19 cellular contexts compared by ENCODE assay signal in genomic region chr1:151809625-151810556, GRCh38. TPM values are rescaled to one million over a fixed set of nuclear protein-coding genes. Genes with fewer than 3 reads are reported as not detected.
DNase-seq lines count a peak whose midpoint lies in the region; ATAC-seq and TF ChIP-seq lines count a peak whose summit lies in the region.
"Had no signal": no experiment of that assay in that cellular context is flagged by ENCODE, and none has a peak within 500 bp of the region (broad histone marks: within the 10 kb centered on the region; RNA-seq: fewer than 3 reads in every experiment).

No MANE protein-coding gene starts in this region.

- H3K4ac ChIP-seq in mesendoderm (ENCODE audit: low read depth, low read length): no peak overlapping the region

- H3K79me1 ChIP-seq in mesendoderm (ENCODE audit: low read length): no peaks in the 10 kb centered on the region

- H3K56ac ChIP-seq in mesendoderm (ENCODE audit: low read length): peak overlapping the region; percentile 44

- H3K27ac ChIP-seq in right cardiac atrium (ENCODE audit: low read length) (no peak overlapping the region), heart left ventricle (no peak overlapping the region), body of pancreas (peak overlapping the region in 3 of 4 donors; percentile 28 to 47 (median 32)), mesendoderm (ENCODE audit: low read depth, low read length) (no peak overlapping the region)
- H3K27ac ChIP-seq: parathyroid adenoma, uterus had no signal

- no peaks in the 10 kb centered on the region for H3K27me3 ChIP-seq in right cardiac atrium (ENCODE audit: control insufficient read depth, insufficient read depth)
- no peaks in the 10 kb centered on the region for H3K27me3 ChIP-seq in heart left ventricle
- no peaks in the 10 kb centered on the region for H3K27me3 ChIP-seq in body of pancreas
- no peaks in the 10 kb centered on the region for H3K27me3 ChIP-seq in mesendoderm (ENCODE audit: insufficient read depth, low read length, poor library complexity)
- H3K27me3 ChIP-seq: uterus had no signal

- H3K4me3 ChIP-seq in right cardiac atrium (ENCODE audit: low read length): no peak overlapping the region
- no peak overlapping the region for H3K4me3 ChIP-seq in heart left ventricle
- no peak overlapping the region for H3K4me3 ChIP-seq in body of pancreas
- H3K4me3 ChIP-seq in mesendoderm (ENCODE audit: low read length): no peak overlapping the region
- H3K4me3 ChIP-seq: smooth muscle cell, uterus had no signal

- no peak overlapping the region for H2BK120ac ChIP-seq in mesendoderm (ENCODE audit: low read depth, low read length)

- intact Hi-C loops in right cardiac atrium (cut with DNase I): no loop called here
- intact Hi-C loops in heart left ventricle (cut with DNase I): no loop called here
- intact Hi-C loops in body of pancreas (cut with DNase I): no loop called here

- H3K79me2 ChIP-seq in mesendoderm (ENCODE audit: control insufficient read depth, insufficient read depth, low read length): no peaks in the 10 kb centered on the region
- H3K79me2 ChIP-seq: parathyroid adenoma had no signal

- no peak for TF ChIP-seq CTCF in heart left ventricle (IDR thresholded peaks at IDR 0.05)
- TF ChIP-seq CTCF in body of pancreas (IDR thresholded peaks at IDR 0.05): no peak

- 52% methylated on average over 4 of the region's 4 CpGs for whole genome bisulfite sequencing in right cardiac atrium
- 49 to 71% (median 64%) methylated on average over 4 of the region's 4 CpGs for WGBS in heart left ventricle, 4 donors
- 33 to 49% methylated on average over 3 to 4 of the region's 4 CpGs for WGBS in body of pancreas, 2 donors
- WGBS in mesendoderm (ENCODE audit: extremely low coverage, insufficient coverage, low lambda C conversion rate): no CpG with 5 or more reads among the region's 4 CpGs

- H2AK5ac ChIP-seq in mesendoderm (ENCODE audit: low read length): no peak overlapping the region

- H3K4me1 ChIP-seq in right cardiac atrium (ENCODE audit: control insufficient read depth, insufficient read depth, low read length) (no peaks in the 10 kb centered on the region), heart left ventricle (no peaks in the 10 kb centered on the region), body of pancreas (peaks cover 16% of the 10 kb centered on the region), mesendoderm (ENCODE audit: control insufficient read depth, low read depth, low read length) (no peaks in the 10 kb centered on the region)
- H3K4me1 ChIP-seq: uterus had no signal

- no peak overlapping the region for H3K9ac ChIP-seq in mesendoderm (ENCODE audit: low read length)
- H3K9ac ChIP-seq: parathyroid adenoma had no signal

- DNase-seq in right cardiac atrium (no peak), heart left ventricle (no peak), body of pancreas (peak in 3 of 4 donors; percentile 54 to 66 (median 63)), mesendoderm (peak; percentile 65), dermis blood vessel endothelial cell (no peak), NCI-H345 treated with DMSO at 0.1 percent for 48 hours (lab: John Stamatoyannopoulos, UW; ENCODE audit: unreplicated experiment) (no peak)
- DNase-seq: activated CD4-positive, alpha-beta T cell treated with anti-CD3 and anti-CD28 coated beads, Interleukin-2, amount 50 U/mL, for 4 hours; Kasumi-1; NCI-H510A; uterus had no signal

- H3K9me3 ChIP-seq in right cardiac atrium (ENCODE audit: control insufficient read depth, low read length) (no peaks in the 10 kb centered on the region), heart left ventricle (no peaks in the 10 kb centered on the region), body of pancreas (no peaks in the 10 kb centered on the region)
- H3K9me3 ChIP-seq: uterus had no signal

- no peak overlapping the region for H3K23ac ChIP-seq in mesendoderm (ENCODE audit: low read length)

- TF ChIP-seq POLR2A in heart left ventricle (IDR thresholded peaks at IDR 0.05) (no peak), body of pancreas (IDR thresholded peaks at IDR 0.05) (no peak)

- H2BK15ac ChIP-seq in mesendoderm (replicated peaks; ENCODE audit: low read depth): no peak overlapping the region

- no peak overlapping the region for H4K8ac ChIP-seq in mesendoderm (ENCODE audit: low read depth, low read length)

- no peak overlapping the region for H4K5ac ChIP-seq in mesendoderm (ENCODE audit: low read length)

- H3K18ac ChIP-seq in mesendoderm (ENCODE audit: low read length): no peak overlapping the region

- H3K4me2 ChIP-seq in mesendoderm (ENCODE audit: low read length): no peak overlapping the region
- H3K4me2 ChIP-seq: smooth muscle cell had no signal

- H2BK5ac ChIP-seq in mesendoderm (ENCODE audit: low read length): no peak overlapping the region

- ATAC-seq in right cardiac atrium: peak; percentile 34 to 51
- no peak for ATAC-seq in heart left ventricle
- ATAC-seq in body of pancreas: peak; percentile 65
- ATAC-seq in HG03039 (IDR thresholded peaks at IDR 0.05; ENCODE audit: unreplicated experiment): no peak
- ATAC-seq in GM19351 (IDR thresholded peaks at IDR 0.05; ENCODE audit: unreplicated experiment): no peak
- ATAC-seq: stimulated activated memory B cell treated with anti-CD40 and anti-IgM and Interleukin-4, amounts not matched to agents 10 μg/mL and 1 μg/mL and 100 μg/mL, for 72 hours had no signal

- peaks cover 0 to 8% (median 0%) of the 10 kb centered on the region in 9 donors for H3K36me3 ChIP-seq in heart left ventricle
- H3K36me3 ChIP-seq in body of pancreas (replicated peaks in 1 of 2; ENCODE audit: insufficient read depth in 1 of 2, low read depth in 2 of 2): peaks cover 0 to 9% of the 10 kb centered on the region in 2 donors
- no peaks in the 10 kb centered on the region for H3K36me3 ChIP-seq in mesendoderm (ENCODE audit: control insufficient read depth, insufficient read depth, low read length)
- H3K36me3 ChIP-seq: uterus had no signal

RNA-seq across cellular contexts. Expression of gene LINGO4, which starts 4.7 kb away (rescaled TPM):
- under 1 TPM in 3 of 4 donors, not detected in 1; 0.28 to 0.37 (median 0.32) TPM for total RNA-seq in right cardiac atrium
- 0.09 TPM for polyA plus RNA-seq in right cardiac atrium
- total RNA-seq in heart left ventricle: 1 to 10 TPM in 1 of 9 donors, under 1 TPM in 8; 0.37 to 1.0 (median 0.60) TPM
- polyA plus RNA-seq in heart left ventricle: under 1 TPM; 0.11 to 0.38 TPM
- total RNA-seq in body of pancreas: 1 to 10 TPM in 1 of 2 donors, under 1 TPM in 1; 0.66 to 1.6 TPM
- not detected for polyA plus RNA-seq in mesendoderm (2013, experiment 1 of 2)
- polyA plus RNA-seq in mesendoderm (2013, experiment 2 of 2): 0.01 TPM
- total RNA-seq in dermis blood vessel endothelial cell: not detected in 2 replicates
- total RNA-seq: fibroblast of villous mesenchyme, myocyte, smooth muscle cell had no signal
- polyA plus RNA-seq: smooth muscle cell had no signal

RNA-seq across cellular contexts. Expression of gene TDRKH, which starts 19.6 kb away (rescaled TPM):
- 1 to 10 TPM; 4.2 to 7.5 (median 6.0) TPM for total RNA-seq in right cardiac atrium
- 3.4 TPM for polyA plus RNA-seq in right cardiac atrium
- total RNA-seq in heart left ventricle: 1 to 10 TPM; 3.2 to 9.8 (median 4.8) TPM
- 1 to 10 TPM; 2.7 to 6.5 TPM for polyA plus RNA-seq in heart left ventricle
- total RNA-seq in body of pancreas: 1 to 10 TPM; 2.6 to 4.0 TPM
- polyA plus RNA-seq in mesendoderm (2013, experiment 1 of 2): 11.8 TPM
- polyA plus RNA-seq in mesendoderm (2013, experiment 2 of 2): 11.6 TPM
- 4.6 and 9.6 TPM in 2 replicates for total RNA-seq in dermis blood vessel endothelial cell

RNA-seq across cellular contexts. Expression of gene RORC, which starts 21.7 kb away (rescaled TPM):
- 1 to 10 TPM; 1.3 to 8.2 (median 5.0) TPM for total RNA-seq in right cardiac atrium
- polyA plus RNA-seq in right cardiac atrium: 3.0 TPM
- total RNA-seq in heart left ventricle: 10 to 100 TPM in 6 of 9 donors, 1 to 10 TPM in 3; 3.6 to 58.9 (median 12.4) TPM
- 10 to 100 TPM in 1 of 2 donors, 1 to 10 TPM in 1; 6.8 to 11.8 TPM for polyA plus RNA-seq in heart left ventricle
- 10 to 100 TPM; 32.3 to 51.4 TPM for total RNA-seq in body of pancreas
- 0.25 TPM for polyA plus RNA-seq in mesendoderm (2013, experiment 1 of 2)
- 0.25 TPM for polyA plus RNA-seq in mesendoderm (2013, experiment 2 of 2)
- total RNA-seq in dermis blood vessel endothelial cell: under 0.01 TPM in 1 of 2 replicates, not detected in the other
- total RNA-seq: fibroblast of villous mesenchyme, smooth muscle cell had no signal
- polyA plus RNA-seq: smooth muscle cell had no signal

RNA-seq across cellular contexts. Expression of gene C2CD4D, which starts 29.7 kb away (rescaled TPM):
- total RNA-seq in right cardiac atrium: under 1 TPM in 3 of 4 donors, not detected in 1; 0.11 to 0.21 (median 0.17) TPM
- polyA plus RNA-seq in right cardiac atrium: 0.05 TPM
- under 1 TPM in 2 of 9 donors, not detected in 7; 0.14 to 0.28 TPM for total RNA-seq in heart left ventricle
- not detected for polyA plus RNA-seq in heart left ventricle
- total RNA-seq in body of pancreas: 1 to 10 TPM in 1 of 2 donors, under 1 TPM in 1; 0.26 to 2.6 TPM
- 0.63 TPM for polyA plus RNA-seq in mesendoderm (2013, experiment 1 of 2)
- polyA plus RNA-seq in mesendoderm (2013, experiment 2 of 2): 0.55 TPM
- 0.09 TPM in 1 of 2 replicates, not detected in the other for total RNA-seq in dermis blood vessel endothelial cell
- total RNA-seq: fibroblast of villous mesenchyme, liver, myocyte, smooth muscle cell, uterus had no signal
- polyA plus RNA-seq: smooth muscle cell had no signal

RNA-seq across cellular contexts. Expression of gene THEM5, which starts 43.6 kb away (rescaled TPM):
- total RNA-seq in right cardiac atrium: under 1 TPM in 3 of 4 donors, not detected in 1; 0.24 to 0.53 (median 0.42) TPM
- 0.11 TPM for polyA plus RNA-seq in right cardiac atrium
- total RNA-seq in heart left ventricle: under 1 TPM in 1 of 9 donors, not detected in 8; 0.52 TPM
- not detected for polyA plus RNA-seq in heart left ventricle
- not detected for total RNA-seq in body of pancreas
- polyA plus RNA-seq in mesendoderm (2013, experiment 1 of 2): not detected
- not detected for polyA plus RNA-seq in mesendoderm (2013, experiment 2 of 2)
- total RNA-seq in dermis blood vessel endothelial cell: 0.17 TPM in 1 of 2 replicates, not detected in the other
- total RNA-seq: fibroblast of villous mesenchyme, myocyte, uterus had no signal
- polyA plus RNA-seq: adipose tissue, liver had no signal

Comparison
In these comparisons a context has a peak if more than half of its experiments do, and no peak if none do; other contexts are left out.
1. ATAC-seq: peak in right cardiac atrium (2 of 2) and body of pancreas (single experiment); none in heart left ventricle (0 of 4), HG03039 (single experiment) and GM19351 (single experiment).
2. DNase-seq: peak in body of pancreas (3 of 4) and mesendoderm (single experiment); none in right cardiac atrium (0 of 3), heart left ventricle (0 of 5), dermis blood vessel endothelial cell (single experiment) and NCI-H345 treated with DMSO at 0.1 percent for 48 hours (single experiment).
3. H3K27ac ChIP-seq: peak in body of pancreas (3 of 4); none in right cardiac atrium (single experiment), heart left ventricle (0 of 12) and mesendoderm (single experiment).